21 cellular contexts compared by ENCODE assay signal in genomic region chr2:234768608-234769196, GRCh38.
"Had no signal": no experiment of that assay in that cellular context is flagged by ENCODE, and none has a peak within 500 bp of the region (broad histone marks: within the 10 kb centered on the region; RNA-seq: fewer than 3 reads in every experiment).

No MANE protein-coding gene starts in this region.

- H3K4me1 ChIP-seq: tibial artery had no signal

- H3K27me3 ChIP-seq: breast epithelium, tibial artery had no signal

- ATAC-seq: activated CD4-positive, CD25-positive, alpha-beta regulatory T cell treated with anti-CD3 and anti-CD28 coated beads, Interleukin-2, amount 50 U/mL, for 24 hours; activated naive CD8-positive, alpha-beta T cell treated with anti-CD3 and anti-CD28 coated beads, Interleukin-2, amount 50 U/mL, for 24 hours; activated T-cell treated with anti-CD3 and anti-CD28 coated beads, Interleukin-2, amount 50 U/mL, for 4 hours; esophagus mucosa; left colon; stimulated activated naive CD8-positive, alpha-beta T cell treated with anti-CD3 and anti-CD28 coated beads, Interleukin-15, Interleukin-2, amounts not matched to agents 100 U/mL and 50 U/mL, for 24 hours had no signal

- H3K27ac ChIP-seq: breast epithelium, tibial artery had no signal

- H3K9me3 ChIP-seq: breast epithelium, tibial artery had no signal

- DNase-seq: activated CD4-positive, alpha-beta T cell treated with anti-CD3 and anti-CD28 coated beads, Interleukin-2, amount 50 U/mL, for 1 hour; activated CD8-positive, alpha-beta memory T cell treated with anti-CD3 and anti-CD28 coated beads, Interleukin-2, amount 50 U/mL, for 4 hours; activated naive CD4-positive, alpha-beta T cell treated with anti-CD3 and anti-CD28 coated beads, Interleukin-2, amount 10 ng/mL, durations not matched to agents 7 days and 5 days; activated naive CD8-positive, alpha-beta T cell treated with anti-CD3 and anti-CD28 coated beads, Interleukin-2, amount 50 U/mL, for 24 hours; activated T-cell treated with anti-CD3 and anti-CD28 coated beads, Interleukin-2, amount 50 U/mL, for 4 hours; anterior cingulate cortex; cerebellar nuclear complex; effector CD8-positive, alpha-beta T cell; hippocampal formation; islet precursor cell; left colon; midbrain; nephron progenitor cell; stimulated activated naive CD8-positive, alpha-beta T cell treated with anti-CD3 and anti-CD28 coated beads, Interleukin-15, Interleukin-2, amounts not matched to agents 100 U/mL and 50 U/mL, for 24 hours; substantia nigra; T1000; tibial artery had no signal

- H3K36me3 ChIP-seq: breast epithelium, tibial artery had no signal

- H3K4me3 ChIP-seq: breast epithelium, lung, tibial artery had no signal
